Comparison of ENCODE assay signal across 1 cellular context in genomic region chr20:34287500-34287899, GRCh38.
TF ChIP-seq lines count a peak whose summit lies in the region.

No MANE protein-coding gene starts in this region.

TF ChIP-seq in HepG2, 621 proteins besides CTCF, POLR2A, EP300 and RAD21:
- TF ChIP-seq, protein P1, sequence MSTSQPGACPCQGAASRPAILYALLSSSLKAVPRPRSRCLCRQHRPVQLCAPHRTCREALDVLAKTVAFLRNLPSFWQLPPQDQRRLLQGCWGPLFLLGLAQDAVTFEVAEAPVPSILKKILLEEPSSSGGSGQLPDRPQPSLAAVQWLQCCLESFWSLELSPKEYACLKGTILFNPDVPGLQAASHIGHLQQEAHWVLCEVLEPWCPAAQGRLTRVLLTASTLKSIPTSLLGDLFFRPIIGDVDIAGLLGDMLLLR (CRISPR knock-in tag; IDR thresholded peaks at IDR 0.05) = peak; percentile 44; the same call in 1 of the 2 replicates
- TF ChIP-seq ZNF776 (CRISPR knock-in tag; IDR thresholded peaks at IDR 0.05) = 0 out of 2 replicates have a peak, but pooled peaks have one; percentile 35
